In genomic region chr4:169225812-169226211, GRCh38 we compare ENCODE assay signal across 11 cellular contexts. TPM values are rescaled to one million over a fixed set of nuclear protein-coding genes. Genes with fewer than 3 reads are reported as not detected.
DNase-seq lines count a peak whose midpoint lies in the region; ATAC-seq, FAIRE-seq and TF ChIP-seq lines count a peak whose summit lies in the region.
"Had no signal": no experiment of that assay in that cellular context is flagged by ENCODE, and none has a peak within 500 bp of the region (broad histone marks: within the 10 kb centered on the region; RNA-seq: fewer than 3 reads in every experiment).

No MANE protein-coding gene starts in this region.

- peak overlapping the region in 1 of 2 donors; percentile 7 for H3K9ac ChIP-seq in stomach smooth muscle (ENCODE audit: low read length in 2 of 2)

- H3K4me3 ChIP-seq in bronchial epithelial cell (ENCODE audit: low read depth, low read length) (no peak overlapping the region), stomach smooth muscle (ENCODE audit: low read length in 2 of 2) (no peak overlapping the region)

- no peaks in the 10 kb centered on the region for H3K9me3 ChIP-seq in stomach smooth muscle (ENCODE audit: control insufficient read depth in 2 of 2, low read length in 2 of 2)

- no peaks in the 10 kb centered on the region for H3K27me3 ChIP-seq in bronchial epithelial cell (ENCODE audit: control insufficient read depth, insufficient read depth, low read length)
- no peaks in the 10 kb centered on the region for H3K27me3 ChIP-seq in stomach smooth muscle (ENCODE audit: control insufficient read depth in 1 of 2, insufficient read depth in 2 of 2, low read length in 2 of 2)

- H3K36me3 ChIP-seq in bronchial epithelial cell (ENCODE audit: control insufficient read depth, insufficient read depth, low read length) (no peaks in the 10 kb centered on the region), stomach smooth muscle (ENCODE audit: control insufficient read depth in 2 of 2, insufficient read depth in 2 of 2, low read length in 2 of 2) (no peaks in the 10 kb centered on the region)

- no peak overlapping the region for H3K27ac Mint-ChIP-seq in activated naive CD8-positive, alpha-beta T cell treated with anti-CD3 and anti-CD28 coated beads, Interleukin-2, amount 50 U/mL, for 24 hours
- no peak overlapping the region for H3K27ac Mint-ChIP-seq in activated naive CD8-positive, alpha-beta T cell treated with anti-CD3 and anti-CD28 coated beads for 36 hours

- H3K4me1 ChIP-seq in stomach smooth muscle (ENCODE audit: control insufficient read depth, insufficient read depth, low read length): peaks cover 12% of the 10 kb centered on the region

- TF ChIP-seq CTCF in bronchial epithelial cell (IDR thresholded peaks at IDR 0.05; ENCODE audit: insufficient read depth, low read length, severe bottlenecking): no peak

- no peaks in the 10 kb centered on the region for H3K27me3 Mint-ChIP-seq in activated naive CD8-positive, alpha-beta T cell treated with anti-CD3 and anti-CD28 coated beads, Interleukin-2, amount 50 U/mL, for 24 hours
- H3K27me3 Mint-ChIP-seq in activated naive CD8-positive, alpha-beta T cell treated with anti-CD3 and anti-CD28 coated beads for 36 hours: no peaks in the 10 kb centered on the region

- peak overlapping the region; percentile 32 for H3K27ac ChIP-seq in stomach smooth muscle (ENCODE audit: low read length)

- no peak for FAIRE-seq in bronchial epithelial cell (lab: Jason Lieb, UNC)

- no peak for DNase-seq in activated naive CD8-positive, alpha-beta T cell treated with anti-CD3 and anti-CD28 coated beads, Interleukin-2, amount 50 U/mL, for 24 hours
- no peak for DNase-seq in activated naive CD8-positive, alpha-beta T cell treated with anti-CD3 and anti-CD28 coated beads for 36 hours
- peak; percentile 90 for DNase-seq in bronchial epithelial cell (ENCODE audit: low read depth)
- no peak for DNase-seq in DMS79 (lab: John Stamatoyannopoulos, UW)
- DNase-seq in NCI-H2171 (lab: John Stamatoyannopoulos, UW): no peak
- DNase-seq: amygdala, foreskin melanocyte, NCI-H2227 treated with DMSO at 0.1 percent for 48 hours had no signal

- no peaks in the 10 kb centered on the region for H3K9me3 Mint-ChIP-seq in activated naive CD8-positive, alpha-beta T cell treated with anti-CD3 and anti-CD28 coated beads, Interleukin-2, amount 50 U/mL, for 24 hours
- no peaks in the 10 kb centered on the region for H3K9me3 Mint-ChIP-seq in activated naive CD8-positive, alpha-beta T cell treated with anti-CD3 and anti-CD28 coated beads for 36 hours

- H3K4me3 Mint-ChIP-seq in activated naive CD8-positive, alpha-beta T cell treated with anti-CD3 and anti-CD28 coated beads, Interleukin-2, amount 50 U/mL, for 24 hours: no peak overlapping the region
- H3K4me3 Mint-ChIP-seq in activated naive CD8-positive, alpha-beta T cell treated with anti-CD3 and anti-CD28 coated beads for 36 hours: no peak overlapping the region

- peak; percentile 52 for ATAC-seq in activated naive CD8-positive, alpha-beta T cell treated with anti-CD3 and anti-CD28 coated beads, Interleukin-2, amount 50 U/mL, for 24 hours
- ATAC-seq in HG03432 (IDR thresholded peaks at IDR 0.05; ENCODE audit: unreplicated experiment): peak; percentile 56
- no peak for ATAC-seq in HG03025 (IDR thresholded peaks at IDR 0.05; ENCODE audit: low FRiP score, unreplicated experiment)

- H3K36me3 Mint-ChIP-seq in activated naive CD8-positive, alpha-beta T cell treated with anti-CD3 and anti-CD28 coated beads, Interleukin-2, amount 50 U/mL, for 24 hours (ENCODE audit: low read depth): no peaks in the 10 kb centered on the region
- H3K36me3 Mint-ChIP-seq in activated naive CD8-positive, alpha-beta T cell treated with anti-CD3 and anti-CD28 coated beads for 36 hours: no peaks in the 10 kb centered on the region

- H3K4me1 Mint-ChIP-seq in activated naive CD8-positive, alpha-beta T cell treated with anti-CD3 and anti-CD28 coated beads, Interleukin-2, amount 50 U/mL, for 24 hours: peaks cover 3% of the 10 kb centered on the region
- no peaks in the 10 kb centered on the region for H3K4me1 Mint-ChIP-seq in activated naive CD8-positive, alpha-beta T cell treated with anti-CD3 and anti-CD28 coated beads for 36 hours

RNA-seq across cellular contexts. Expression of gene SH3RF1, which starts 44.9 kb away (rescaled TPM):
- total RNA-seq in activated naive CD8-positive, alpha-beta T cell treated with anti-CD3 and anti-CD28 coated beads for 36 hours: under 1 TPM; 0.54 to 0.87 TPM
- 9.0 and 14.0 TPM in 2 replicates for total RNA-seq in bronchial epithelial cell
